11 cellular contexts compared by ENCODE assay signal in the genomic region with DNA sequence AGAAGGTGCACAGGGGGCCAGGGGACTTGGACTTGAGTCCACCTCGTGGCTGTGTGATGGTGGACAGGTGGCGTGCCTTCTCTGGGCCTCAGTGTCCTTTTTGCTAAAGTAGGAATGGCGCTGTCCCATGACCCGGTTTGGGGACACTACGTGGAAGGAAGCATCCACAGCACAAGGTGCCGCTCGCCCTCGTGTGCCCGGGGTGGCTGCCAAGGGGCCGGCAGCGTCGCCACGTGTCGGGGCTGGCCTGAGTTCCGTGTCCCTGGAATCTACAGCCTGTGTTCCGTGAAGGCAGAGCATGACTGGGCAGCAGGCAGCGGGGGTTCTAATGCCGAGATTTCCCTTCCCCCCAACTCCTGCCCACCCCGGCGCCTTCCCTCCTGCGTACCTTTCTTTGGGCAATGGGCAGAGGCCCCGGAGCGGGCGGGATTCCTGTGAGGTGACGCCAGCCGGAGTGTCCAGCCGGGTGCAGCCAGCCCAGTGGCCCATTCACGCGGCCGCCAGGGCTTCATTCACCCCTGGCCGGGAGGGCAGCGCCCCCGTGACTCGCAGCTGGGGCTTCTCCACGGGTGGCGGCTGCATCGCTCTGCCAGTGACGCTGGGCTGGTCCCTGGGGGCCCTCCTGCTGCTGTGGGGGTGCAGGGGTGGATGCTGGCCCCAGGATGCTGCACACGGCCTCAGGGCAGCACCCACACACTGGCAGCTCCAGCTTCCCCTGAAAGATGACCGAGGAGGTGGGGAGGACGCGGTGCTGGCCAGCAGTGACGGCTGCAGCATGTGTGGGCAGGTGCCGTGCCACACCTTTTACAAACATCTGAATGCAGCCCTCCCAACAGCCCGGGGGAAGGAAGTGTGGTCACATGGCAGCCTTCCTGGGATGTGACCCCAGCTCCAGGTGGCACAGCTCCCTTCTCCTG. TPM values are rescaled to one million over a fixed set of nuclear protein-coding genes. Genes with fewer than 3 reads are reported as not detected.
A peak's percentile ranks its signal among the peaks of the same experiment; 100 is the strongest.
DNase-seq lines count a peak whose midpoint lies in the region; ATAC-seq and TF ChIP-seq lines count a peak whose summit lies in the region.
"Had no signal": no experiment of that assay in that cellular context is flagged by ENCODE, and none has a peak within 500 bp of the region (broad histone marks: within the 10 kb centered on the region; RNA-seq: fewer than 3 reads in every experiment).

No MANE protein-coding gene starts in this region.

- peaks cover 0 to 10% (median 5%) of the 10 kb centered on the region in 3 donors for H3K27me3 Mint-ChIP-seq in naive B cell

- in situ Hi-C loops in Caki2 (cut with HindIII; ENCODE audit: low pct_unique_long_range_greater_than_20kb, low sequenced_read_pairs) = no loop called here

- DNase-seq in Caki2 (ENCODE audit: low read depth) (peak; percentile 95), NCI-H226 (peak; percentile 65), coronary artery (ENCODE audit: low spot score) (peak; percentile 88), naive B cell (peak; percentile 72), superior temporal gyrus (ENCODE audit: extremely low spot score) (no peak)
- DNase-seq in stimulated activated naive CD4-positive, alpha-beta T cell (lab: John Stamatoyannopoulos, UW) = no peak
- DNase-seq: activated CD4-positive, alpha-beta T cell treated with anti-CD3 and anti-CD28 coated beads for 1 hour; NCI-H1048 had no signal

- H3K9me3 Mint-ChIP-seq in naive B cell = no peaks in the 10 kb centered on the region

- H3K36me3 Mint-ChIP-seq in naive B cell = no peaks in the 10 kb centered on the region

- ATAC-seq in naive B cell (ENCODE audit: low read depth in 2 of 2) = peak; percentile 81 to 83
- ATAC-seq in HG03432 (IDR thresholded peaks at IDR 0.05; ENCODE audit: unreplicated experiment) = no peak
- ATAC-seq in HG03565 (IDR thresholded peaks at IDR 0.05; ENCODE audit: unreplicated experiment) = no peak

- peak overlapping the region; percentile 47 to 87 (median 81) for H3K4me3 Mint-ChIP-seq in naive B cell

- peak overlapping the region; percentile 90 to 92 for H3K27ac ChIP-seq in coronary artery

- TF ChIP-seq CTCF in coronary artery (IDR thresholded peaks at IDR 0.05) = no peak

- peaks cover 34 to 72% (median 56%) of the 10 kb centered on the region in 3 donors for H3K4me1 Mint-ChIP-seq in naive B cell

- peak overlapping the region in 5 of 6 donors; percentile 87 to 98 (median 89) for H3K27ac Mint-ChIP-seq in naive B cell

- peak overlapping the region; percentile 27 for H3K4me3 ChIP-seq in coronary artery

RNA-seq across cellular contexts. Expression of gene DOK7, which starts 21.2 kb away (rescaled TPM):
- total RNA-seq in Caki2 (2014; rRNA removed; shearing (Covaris generic); ENCODE audit: low replicate concordance) = 19.8 and 20.7 TPM in 2 replicates
- 1 to 10 TPM; 1.8 to 6.0 (median 4.3) TPM for polyA plus RNA-seq in naive B cell (ENCODE audit: low read depth in 6 of 6)
- total RNA-seq: lung microvascular endothelial cell had no signal

RNA-seq across cellular contexts. Expression of gene HGFAC, which starts 42.5 kb away (rescaled TPM):
- not detected in 2 replicates for total RNA-seq in Caki2 (2014; rRNA removed; shearing (Covaris generic); ENCODE audit: low replicate concordance)
- not detected for polyA plus RNA-seq in naive B cell (ENCODE audit: low read depth in 6 of 6)

RNA-seq across cellular contexts. Expression of gene LRPAP1, which starts 47.9 kb away (rescaled TPM):
- total RNA-seq in Caki2 (2014; rRNA removed; shearing (Covaris generic); ENCODE audit: low replicate concordance) = 183 and 215 TPM in 2 replicates
- 100 to 1,000 TPM in 2 of 6 donors, 10 to 100 TPM in 4; 93.5 to 120 (median 96.2) TPM for polyA plus RNA-seq in naive B cell (ENCODE audit: low read depth in 6 of 6)

Comparison
In these comparisons a context has a peak if more than half of its experiments do, and no peak if none do; other contexts are left out.
1. DNase-seq: peak in Caki2 (single experiment), NCI-H226 (single experiment), coronary artery (single experiment) and naive B cell (single experiment); none in superior temporal gyrus (single experiment) and stimulated activated naive CD4-positive, alpha-beta T cell (0 of 6).
2. ATAC-seq: peak in naive B cell (2 of 2); none in HG03432 (single experiment) and HG03565 (single experiment).